In the genomic region with DNA sequence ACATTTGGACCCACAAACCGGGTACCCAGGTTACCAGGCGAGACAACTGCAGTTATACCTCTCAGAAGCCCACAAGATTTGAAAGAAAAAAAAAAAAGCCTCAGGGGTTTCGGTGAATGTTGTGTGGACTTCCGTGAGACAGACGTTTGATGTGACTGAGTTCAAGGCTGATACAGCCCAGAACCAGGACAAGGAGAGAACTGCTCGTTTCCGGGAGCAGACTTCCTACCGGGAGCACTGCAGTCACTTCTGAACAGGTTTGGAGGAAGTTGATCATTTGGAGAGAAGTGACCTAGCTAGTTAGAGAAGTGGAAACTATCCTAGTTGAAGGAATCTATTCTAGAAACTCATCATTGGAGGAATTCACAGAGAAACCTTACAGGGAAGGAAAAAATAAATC, we compare ENCODE assay signal across 8 cellular contexts. TPM values are rescaled to one million over a fixed set of nuclear protein-coding genes. Genes with fewer than 3 reads are reported as not detected.
A peak's percentile ranks its signal among the peaks of the same experiment; 100 is the strongest.
DNase-seq lines count a peak whose midpoint lies in the region; ATAC-seq and TF ChIP-seq lines count a peak whose summit lies in the region.

No MANE protein-coding gene starts in this region.

- H3K4me3 Mint-ChIP-seq in activated naive CD8-positive, alpha-beta T cell treated with anti-CD3 and anti-CD28 coated beads for 36 hours = peak overlapping the region; percentile 96
- peak overlapping the region; percentile 90 for H3K4me3 Mint-ChIP-seq in memory B cell

- H3K4me1 ChIP-seq in right atrium auricular region (peaks cover 0 to 44% of the 10 kb centered on the region in 2 donors), vagina (peaks cover 60% of the 10 kb centered on the region)

- H3K27ac ChIP-seq in right atrium auricular region (peak overlapping the region in 1 of 2 donors; percentile 91), vagina (peak overlapping the region; percentile 89)

- H3K36me3 ChIP-seq in right atrium auricular region (no peaks in the 10 kb centered on the region), vagina (no peaks in the 10 kb centered on the region)

- H3K36me3 Mint-ChIP-seq in activated naive CD8-positive, alpha-beta T cell treated with anti-CD3 and anti-CD28 coated beads for 36 hours = peaks cover 37% of the 10 kb centered on the region
- H3K36me3 Mint-ChIP-seq in memory B cell = peaks cover 15% of the 10 kb centered on the region

- no peak for TF ChIP-seq POLR2A in vagina (IDR thresholded peaks at IDR 0.05)

- no peaks in the 10 kb centered on the region for H3K27me3 ChIP-seq in right atrium auricular region
- no peaks in the 10 kb centered on the region for H3K27me3 ChIP-seq in vagina

- H3K4me1 Mint-ChIP-seq in activated naive CD8-positive, alpha-beta T cell treated with anti-CD3 and anti-CD28 coated beads for 36 hours = peaks cover 70% of the 10 kb centered on the region
- peaks cover 60% of the 10 kb centered on the region for H3K4me1 Mint-ChIP-seq in memory B cell

- DNase-seq in right atrium auricular region (ENCODE audit: low spot score) (no peak), left cardiac atrium (no peak), memory B cell (ENCODE audit: low spot score in 2 of 2) (no peak), vagina (ENCODE audit: extremely low spot score in 2 of 2) (peak in 1 of 2 donors; percentile 70), NCI-H2196 (lab: John Stamatoyannopoulos, UW; ENCODE audit: unreplicated experiment) (no peak)
- no peak for DNase-seq in activated naive CD8-positive, alpha-beta T cell treated with anti-CD3 and anti-CD28 coated beads for 36 hours

- intact Hi-C loops in left cardiac atrium (cut with DNase I) (no loop called here), vagina (cut with DNase I) (loop anchor here (10.0 kb wide), 1 partner anchor 48 kb away; no protein-coding TSS in a partner anchor)

- ATAC-seq in left cardiac atrium (no peak), memory B cell (ENCODE audit: low read depth) (no peak), HG02884 (IDR thresholded peaks at IDR 0.05; ENCODE audit: unreplicated experiment) (no peak), GM21381 (IDR thresholded peaks at IDR 0.05; ENCODE audit: unreplicated experiment) (no peak)

- H3K4me3 ChIP-seq in right atrium auricular region (peak overlapping the region; percentile 47 to 61), vagina (peak overlapping the region; percentile 58 to 64)

- peaks cover 2% of the 10 kb centered on the region for H3K9me3 Mint-ChIP-seq in activated naive CD8-positive, alpha-beta T cell treated with anti-CD3 and anti-CD28 coated beads for 36 hours
- no peaks in the 10 kb centered on the region for H3K9me3 Mint-ChIP-seq in memory B cell

- H3K27ac Mint-ChIP-seq in activated naive CD8-positive, alpha-beta T cell treated with anti-CD3 and anti-CD28 coated beads for 36 hours = peak overlapping the region; percentile 95
- H3K27ac Mint-ChIP-seq in memory B cell = no peak overlapping the region

- H3K9me3 ChIP-seq in right atrium auricular region (no peaks in the 10 kb centered on the region), vagina (no peaks in the 10 kb centered on the region)

- TF ChIP-seq CTCF in right atrium auricular region (IDR thresholded peaks at IDR 0.05) (no peak), vagina (IDR thresholded peaks at IDR 0.05) (no peak)

- peaks cover 4% of the 10 kb centered on the region for H3K27me3 Mint-ChIP-seq in activated naive CD8-positive, alpha-beta T cell treated with anti-CD3 and anti-CD28 coated beads for 36 hours
- H3K27me3 Mint-ChIP-seq in memory B cell = no peaks in the 10 kb centered on the region

RNA-seq across cellular contexts. Expression of a gene that starts 0.8 kb away (rescaled TPM):
- total RNA-seq in right atrium auricular region (10 to 100 TPM; 11.5 to 22.5 TPM), left cardiac atrium (10 to 100 TPM; 15.8 to 22.5 TPM), vagina (52.3 TPM)
- 100 to 1,000 TPM in 1 of 2 experiments, 10 to 100 TPM in 1; 93.0 to 103 TPM for total RNA-seq in activated naive CD8-positive, alpha-beta T cell treated with anti-CD3 and anti-CD28 coated beads for 36 hours

RNA-seq across cellular contexts. Expression of a gene that starts 3.3 kb away (rescaled TPM):
- 10 to 100 TPM; 20.7 to 24.5 TPM for total RNA-seq in right atrium auricular region
- total RNA-seq in left cardiac atrium = 10 to 100 TPM; 22.3 to 28.2 TPM
- total RNA-seq in activated naive CD8-positive, alpha-beta T cell treated with anti-CD3 and anti-CD28 coated beads for 36 hours = 1 to 10 TPM; 5.6 to 6.9 TPM
- total RNA-seq in vagina = 43.2 TPM

RNA-seq across cellular contexts. Expression of a gene that starts 13.0 kb away (rescaled TPM):
- 1 to 10 TPM in 1 of 2 donors, not detected in 1; 1.6 TPM for total RNA-seq in right atrium auricular region
- total RNA-seq in left cardiac atrium = 1 to 10 TPM; 1.3 to 3.0 TPM
- 1 to 10 TPM; 2.8 to 5.9 TPM for total RNA-seq in activated naive CD8-positive, alpha-beta T cell treated with anti-CD3 and anti-CD28 coated beads for 36 hours
- not detected for total RNA-seq in vagina

RNA-seq across cellular contexts. Expression of a gene that starts 26.0 kb away (rescaled TPM):
- total RNA-seq in right atrium auricular region = not detected
- total RNA-seq in left cardiac atrium = under 1 TPM in 1 of 2 donors, not detected in 1; 0.62 TPM
- total RNA-seq in activated naive CD8-positive, alpha-beta T cell treated with anti-CD3 and anti-CD28 coated beads for 36 hours = not detected
- total RNA-seq in vagina = not detected

RNA-seq across cellular contexts. Expression of a gene that starts 51.3 kb away (rescaled TPM):
- 10 to 100 TPM; 15.6 to 26.2 TPM for total RNA-seq in right atrium auricular region
- total RNA-seq in left cardiac atrium = 10 to 100 TPM; 18.1 to 18.9 TPM
- 10 to 100 TPM; 55.1 to 60.5 TPM for total RNA-seq in activated naive CD8-positive, alpha-beta T cell treated with anti-CD3 and anti-CD28 coated beads for 36 hours
- 47.9 TPM for total RNA-seq in vagina
